Comparison of ENCODE assay signal across 2 cellular contexts in the genomic region with DNA sequence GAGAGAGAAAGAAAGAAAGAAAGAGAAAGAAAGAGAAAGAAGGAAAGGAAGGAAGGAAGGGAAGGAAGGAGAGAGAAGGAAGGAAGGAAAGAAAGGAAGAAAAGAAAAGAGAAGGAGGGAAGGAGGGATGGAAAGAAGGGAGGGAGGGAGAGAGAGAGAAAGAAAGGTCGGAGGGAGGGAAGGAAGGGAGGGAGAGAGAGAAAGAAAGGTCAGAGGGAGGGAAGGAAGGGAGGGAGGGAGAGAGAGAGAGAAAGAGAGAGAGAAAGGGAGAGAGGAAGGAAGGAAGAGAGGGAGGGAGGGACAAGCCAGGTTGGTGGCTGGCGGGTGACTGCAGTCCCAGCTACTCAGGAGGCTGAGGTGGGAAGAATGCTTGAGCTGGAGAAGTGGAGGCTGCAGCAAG.
TF ChIP-seq lines count a peak whose summit lies in the region.

No MANE protein-coding gene starts in this region.

TF ChIP-seq in A549, 52 proteins besides CTCF, POLR2A, EP300 and RAD21 (continued from another document):
- no peak for TF ChIP-seq ZNF302 (CRISPR knock-in tag; IDR thresholded peaks at IDR 0.05)
- no peak for TF ChIP-seq RFX5 (IDR thresholded peaks at IDR 0.05)
- TF ChIP-seq, protein P1, sequence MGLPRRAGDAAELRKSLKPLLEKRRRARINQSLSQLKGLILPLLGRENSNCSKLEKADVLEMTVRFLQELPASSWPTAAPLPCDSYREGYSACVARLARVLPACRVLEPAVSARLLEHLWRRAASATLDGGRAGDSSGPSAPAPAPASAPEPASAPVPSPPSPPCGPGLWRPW (IDR thresholded peaks at IDR 0.05), result no peak
- TF ChIP-seq ZC3H11A (IDR thresholded peaks at IDR 0.05), result no peak
- no peak for TF ChIP-seq EHF (CRISPR knock-in tag; IDR thresholded peaks at IDR 0.05)

TF ChIP-seq in GM23338, 12 proteins besides CTCF, POLR2A, EP300 and RAD21 (continued from another document):
- TF ChIP-seq, protein P2, sequence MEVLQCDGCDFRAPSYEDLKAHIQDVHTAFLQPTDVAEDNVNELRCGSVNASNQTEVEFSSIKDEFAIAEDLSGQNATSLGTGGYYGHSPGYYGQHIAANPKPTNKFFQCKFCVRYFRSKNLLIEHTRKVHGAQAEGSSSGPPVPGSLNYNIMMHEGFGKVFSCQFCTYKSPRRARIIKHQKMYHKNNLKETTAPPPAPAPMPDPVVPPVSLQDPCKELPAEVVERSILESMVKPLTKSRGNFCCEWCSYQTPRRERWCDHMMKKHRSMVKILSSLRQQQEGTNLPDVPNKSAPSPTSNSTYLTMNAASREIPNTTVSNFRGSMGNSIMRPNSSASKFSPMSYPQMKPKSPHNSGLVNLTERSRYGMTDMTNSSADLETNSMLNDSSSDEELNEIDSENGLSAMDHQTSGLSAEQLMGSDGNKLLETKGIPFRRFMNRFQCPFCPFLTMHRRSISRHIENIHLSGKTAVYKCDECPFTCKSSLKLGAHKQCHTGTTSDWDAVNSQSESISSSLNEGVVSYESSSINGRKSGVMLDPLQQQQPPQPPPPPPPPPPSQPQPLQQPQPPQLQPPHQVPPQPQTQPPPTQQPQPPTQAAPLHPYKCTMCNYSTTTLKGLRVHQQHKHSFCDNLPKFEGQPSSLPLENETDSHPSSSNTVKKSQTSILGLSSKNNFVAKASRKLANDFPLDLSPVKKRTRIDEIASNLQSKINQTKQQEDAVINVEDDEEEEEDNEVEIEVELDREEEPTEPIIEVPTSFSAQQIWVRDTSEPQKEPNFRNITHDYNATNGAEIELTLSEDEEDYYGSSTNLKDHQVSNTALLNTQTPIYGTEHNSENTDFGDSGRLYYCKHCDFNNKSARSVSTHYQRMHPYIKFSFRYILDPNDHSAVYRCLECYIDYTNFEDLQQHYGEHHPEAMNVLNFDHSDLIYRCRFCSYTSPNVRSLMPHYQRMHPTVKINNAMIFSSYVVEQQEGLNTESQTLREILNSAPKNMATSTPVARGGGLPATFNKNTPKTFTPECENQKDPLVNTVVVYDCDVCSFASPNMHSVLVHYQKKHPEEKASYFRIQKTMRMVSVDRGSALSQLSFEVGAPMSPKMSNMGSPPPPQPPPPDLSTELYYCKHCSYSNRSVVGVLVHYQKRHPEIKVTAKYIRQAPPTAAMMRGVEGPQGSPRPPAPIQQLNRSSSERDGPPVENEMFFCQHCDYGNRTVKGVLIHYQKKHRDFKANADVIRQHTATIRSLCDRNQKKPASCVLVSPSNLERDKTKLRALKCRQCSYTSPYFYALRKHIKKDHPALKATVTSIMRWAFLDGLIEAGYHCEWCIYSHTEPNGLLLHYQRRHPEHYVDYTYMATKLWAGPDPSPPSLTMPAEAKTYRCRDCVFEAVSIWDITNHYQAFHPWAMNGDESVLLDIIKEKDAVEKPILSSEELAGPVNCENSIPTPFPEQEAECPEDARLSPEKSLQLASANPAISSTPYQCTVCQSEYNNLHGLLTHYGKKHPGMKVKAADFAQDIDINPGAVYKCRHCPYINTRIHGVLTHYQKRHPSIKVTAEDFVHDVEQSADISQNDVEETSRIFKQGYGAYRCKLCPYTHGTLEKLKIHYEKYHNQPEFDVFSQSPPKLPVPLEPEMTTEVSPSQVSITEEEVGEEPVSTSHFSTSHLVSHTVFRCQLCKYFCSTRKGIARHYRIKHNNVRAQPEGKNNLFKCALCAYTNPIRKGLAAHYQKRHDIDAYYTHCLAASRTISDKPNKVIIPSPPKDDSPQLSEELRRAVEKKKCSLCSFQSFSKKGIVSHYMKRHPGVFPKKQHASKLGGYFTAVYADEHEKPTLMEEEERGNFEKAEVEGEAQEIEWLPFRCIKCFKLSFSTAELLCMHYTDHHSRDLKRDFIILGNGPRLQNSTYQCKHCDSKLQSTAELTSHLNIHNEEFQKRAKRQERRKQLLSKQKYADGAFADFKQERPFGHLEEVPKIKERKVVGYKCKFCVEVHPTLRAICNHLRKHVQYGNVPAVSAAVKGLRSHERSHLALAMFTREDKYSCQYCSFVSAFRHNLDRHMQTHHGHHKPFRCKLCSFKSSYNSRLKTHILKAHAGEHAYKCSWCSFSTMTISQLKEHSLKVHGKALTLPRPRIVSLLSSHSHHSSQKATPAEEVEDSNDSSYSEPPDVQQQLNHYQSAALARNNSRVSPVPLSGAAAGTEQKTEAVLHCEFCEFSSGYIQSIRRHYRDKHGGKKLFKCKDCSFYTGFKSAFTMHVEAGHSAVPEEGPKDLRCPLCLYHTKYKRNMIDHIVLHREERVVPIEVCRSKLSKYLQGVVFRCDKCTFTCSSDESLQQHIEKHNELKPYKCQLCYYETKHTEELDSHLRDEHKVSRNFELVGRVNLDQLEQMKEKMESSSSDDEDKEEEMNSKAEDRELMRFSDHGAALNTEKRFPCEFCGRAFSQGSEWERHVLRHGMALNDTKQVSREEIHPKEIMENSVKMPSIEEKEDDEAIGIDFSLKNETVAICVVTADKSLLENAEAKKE (CRISPR knock-in tag; IDR thresholded peaks at IDR 0.05), result no peak
- TF ChIP-seq ZNF114 (CRISPR knock-in tag; IDR thresholded peaks at IDR 0.05) (no peak), ZNF331 (CRISPR knock-in tag; IDR thresholded peaks at IDR 0.05; ENCODE audit: low read depth) (no peak), POLR2AphosphoS5 (IDR thresholded peaks at IDR 0.05; ENCODE audit: low read depth) (no peak), STAT1 (IDR thresholded peaks at IDR 0.05; ENCODE audit: unreplicated experiment) (no peak)
- TF ChIP-seq, protein P3, sequence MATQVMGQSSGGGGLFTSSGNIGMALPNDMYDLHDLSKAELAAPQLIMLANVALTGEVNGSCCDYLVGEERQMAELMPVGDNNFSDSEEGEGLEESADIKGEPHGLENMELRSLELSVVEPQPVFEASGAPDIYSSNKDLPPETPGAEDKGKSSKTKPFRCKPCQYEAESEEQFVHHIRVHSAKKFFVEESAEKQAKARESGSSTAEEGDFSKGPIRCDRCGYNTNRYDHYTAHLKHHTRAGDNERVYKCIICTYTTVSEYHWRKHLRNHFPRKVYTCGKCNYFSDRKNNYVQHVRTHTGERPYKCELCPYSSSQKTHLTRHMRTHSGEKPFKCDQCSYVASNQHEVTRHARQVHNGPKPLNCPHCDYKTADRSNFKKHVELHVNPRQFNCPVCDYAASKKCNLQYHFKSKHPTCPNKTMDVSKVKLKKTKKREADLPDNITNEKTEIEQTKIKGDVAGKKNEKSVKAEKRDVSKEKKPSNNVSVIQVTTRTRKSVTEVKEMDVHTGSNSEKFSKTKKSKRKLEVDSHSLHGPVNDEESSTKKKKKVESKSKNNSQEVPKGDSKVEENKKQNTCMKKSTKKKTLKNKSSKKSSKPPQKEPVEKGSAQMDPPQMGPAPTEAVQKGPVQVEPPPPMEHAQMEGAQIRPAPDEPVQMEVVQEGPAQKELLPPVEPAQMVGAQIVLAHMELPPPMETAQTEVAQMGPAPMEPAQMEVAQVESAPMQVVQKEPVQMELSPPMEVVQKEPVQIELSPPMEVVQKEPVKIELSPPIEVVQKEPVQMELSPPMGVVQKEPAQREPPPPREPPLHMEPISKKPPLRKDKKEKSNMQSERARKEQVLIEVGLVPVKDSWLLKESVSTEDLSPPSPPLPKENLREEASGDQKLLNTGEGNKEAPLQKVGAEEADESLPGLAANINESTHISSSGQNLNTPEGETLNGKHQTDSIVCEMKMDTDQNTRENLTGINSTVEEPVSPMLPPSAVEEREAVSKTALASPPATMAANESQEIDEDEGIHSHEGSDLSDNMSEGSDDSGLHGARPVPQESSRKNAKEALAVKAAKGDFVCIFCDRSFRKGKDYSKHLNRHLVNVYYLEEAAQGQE (IDR thresholded peaks at IDR 0.05; ENCODE audit: unreplicated experiment), result no peak
